In the genomic region with DNA sequence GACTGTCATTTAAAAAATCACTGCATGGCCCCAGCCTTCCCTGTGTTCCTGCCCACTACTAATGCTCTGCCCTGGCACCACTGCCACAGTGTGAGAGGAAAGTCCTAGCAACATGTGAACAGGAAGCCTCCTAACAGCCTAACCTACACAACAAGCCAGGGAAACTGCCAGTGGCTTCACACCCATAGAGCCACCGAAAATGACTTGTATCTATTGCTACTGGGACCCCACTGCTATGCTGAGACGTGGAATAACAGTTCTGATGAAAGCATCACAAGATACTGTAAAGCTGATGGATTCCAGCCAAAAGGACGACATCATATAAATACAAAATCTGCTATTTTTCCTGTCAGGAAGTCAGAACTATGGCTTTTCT, we compare ENCODE assay signal across 11 cellular contexts.
DNase-seq lines count a peak whose midpoint lies in the region; ATAC-seq and TF ChIP-seq lines count a peak whose summit lies in the region.
"Had no signal": no experiment of that assay in that cellular context is flagged by ENCODE, and none has a peak within 500 bp of the region (broad histone marks: within the 10 kb centered on the region; RNA-seq: fewer than 3 reads in every experiment).

No MANE protein-coding gene starts in this region.

- H3K36me3 ChIP-seq in CD4-positive, CD25-positive, alpha-beta regulatory T cell (ENCODE audit: control insufficient read depth, insufficient read depth, low read length), result peaks cover 3% of the 10 kb centered on the region
- no peaks in the 10 kb centered on the region for H3K36me3 ChIP-seq in mesodermal cell (ENCODE audit: control insufficient read depth, insufficient read depth, low read length)
- H3K36me3 ChIP-seq in tibial nerve, result no peaks in the 10 kb centered on the region

- peaks cover 1% of the 10 kb centered on the region for H3K36me3 Mint-ChIP-seq in CD4-positive, CD25-positive, alpha-beta regulatory T cell
- H3K36me3 Mint-ChIP-seq in IgD-negative memory B cell (no peaks in the 10 kb centered on the region), progenitor cell of endocrine pancreas (ENCODE audit: insufficient read depth) (no peaks in the 10 kb centered on the region)
- peaks cover 26% of the 10 kb centered on the region for H3K36me3 Mint-ChIP-seq in effector memory CD8-positive, alpha-beta T cell (ENCODE audit: insufficient read depth)

- ATAC-seq in CD4-positive, CD25-positive, alpha-beta regulatory T cell (ENCODE audit: low read depth in 2 of 2), result peak in 1 of 2 donors; percentile 35
- peak; percentile 79 for ATAC-seq in effector memory CD8-positive, alpha-beta T cell (replicated peaks)

- H3K27ac Mint-ChIP-seq in CD4-positive, CD25-positive, alpha-beta regulatory T cell, result peak overlapping the region; percentile 59 to 78 (median 68)
- H3K27ac Mint-ChIP-seq in IgD-negative memory B cell (peak overlapping the region in 2 of 3 donors; percentile 6 to 27), progenitor cell of endocrine pancreas (no peak overlapping the region)
- peak overlapping the region; percentile 35 to 47 for H3K27ac Mint-ChIP-seq in effector memory CD8-positive, alpha-beta T cell

- H3K9me3 ChIP-seq in CD4-positive, CD25-positive, alpha-beta regulatory T cell (ENCODE audit: control insufficient read depth in 2 of 2, low read length in 2 of 2), result no peaks in the 10 kb centered on the region
- H3K9me3 ChIP-seq in mesodermal cell (ENCODE audit: control insufficient read depth, low read length) (no peaks in the 10 kb centered on the region), tibial nerve (no peaks in the 10 kb centered on the region)

- peaks cover 58 to 99% (median 88%) of the 10 kb centered on the region in 4 donors for H3K4me1 Mint-ChIP-seq in CD4-positive, CD25-positive, alpha-beta regulatory T cell
- peaks cover 77 to 87% (median 80%) of the 10 kb centered on the region in 3 donors for H3K4me1 Mint-ChIP-seq in IgD-negative memory B cell
- peaks cover 79 to 91% of the 10 kb centered on the region in 2 donors for H3K4me1 Mint-ChIP-seq in effector memory CD8-positive, alpha-beta T cell (ENCODE audit: low read depth in 2 of 2)
- peaks cover 8% of the 10 kb centered on the region for H3K4me1 Mint-ChIP-seq in progenitor cell of endocrine pancreas (ENCODE audit: low read depth)

- peak in 1 of 3 donors; percentile 11 for DNase-seq in CD4-positive, CD25-positive, alpha-beta regulatory T cell
- peak in 2 of 3 experiments; percentile 15 to 22 for DNase-seq in effector memory CD8-positive, alpha-beta T cell
- no peak for DNase-seq in progenitor cell of endocrine pancreas (ENCODE audit: low spot score, unreplicated experiment)
- DNase-seq in HUDEP-2 (lab: John Stamatoyannopoulos, UW; ENCODE audit: unreplicated experiment in 76 of 76), result no peak
- DNase-seq in tibial nerve (ENCODE audit: low spot score in 2 of 2), result no peak
- no peak for DNase-seq in DMS53 (lab: John Stamatoyannopoulos, UW)
- DNase-seq: amygdala, NCI-H345, RPMI8226 had no signal

- no peaks in the 10 kb centered on the region for H3K27me3 ChIP-seq in CD4-positive, CD25-positive, alpha-beta regulatory T cell (ENCODE audit: control insufficient read depth, insufficient read depth, low read length)
- no peaks in the 10 kb centered on the region for H3K27me3 ChIP-seq in tibial nerve

- peak overlapping the region; percentile 54 for H3K4me3 ChIP-seq in CD4-positive, CD25-positive, alpha-beta regulatory T cell (ENCODE audit: low read depth, low read length)
- no peak overlapping the region for H3K4me3 ChIP-seq in mesodermal cell (ENCODE audit: extremely low read depth, insufficient read depth, low read length, poor library complexity, severe bottlenecking)
- no peak overlapping the region for H3K4me3 ChIP-seq in tibial nerve

- TF ChIP-seq CTCF in progenitor cell of endocrine pancreas (IDR thresholded peaks at IDR 0.05; ENCODE audit: unreplicated experiment), result no peak
- TF ChIP-seq CTCF in tibial nerve (IDR thresholded peaks at IDR 0.05), result no peak

- H3K27ac ChIP-seq in CD4-positive, CD25-positive, alpha-beta regulatory T cell (ENCODE audit: insufficient read depth, low read length, poor library complexity, severe bottlenecking), result peak overlapping the region; percentile 11
- H3K27ac ChIP-seq in mesodermal cell (ENCODE audit: low read depth, low read length, severe bottlenecking) (peak overlapping the region; percentile 19), tibial nerve (peak overlapping the region in 1 of 4 donors; percentile 5)

- no peaks in the 10 kb centered on the region for H3K9me3 Mint-ChIP-seq in CD4-positive, CD25-positive, alpha-beta regulatory T cell
- H3K9me3 Mint-ChIP-seq in IgD-negative memory B cell, result no peaks in the 10 kb centered on the region
- H3K9me3 Mint-ChIP-seq in effector memory CD8-positive, alpha-beta T cell, result no peaks in the 10 kb centered on the region
- H3K9me3 Mint-ChIP-seq in progenitor cell of endocrine pancreas (ENCODE audit: low read depth), result no peaks in the 10 kb centered on the region

- WGBS in mesodermal cell (ENCODE audit: insufficient coverage in 2 of 2), 2 experiments, result 89 to 90% methylated on average over 3 of the region's 3 CpGs
- 38 to 42% methylated on average over 3 of the region's 3 CpGs for WGBS in tibial nerve, 2 donors

- H3K4me1 ChIP-seq in CD4-positive, CD25-positive, alpha-beta regulatory T cell (ENCODE audit: control insufficient read depth, insufficient read depth, low read length, poor library complexity, severe bottlenecking), result peaks cover 79% of the 10 kb centered on the region
- H3K4me1 ChIP-seq in mesodermal cell (ENCODE audit: control insufficient read depth, insufficient read depth, low read length, poor library complexity, severe bottlenecking) (peaks cover 15% of the 10 kb centered on the region), tibial nerve (peaks cover 0 to 79% (median 20%) of the 10 kb centered on the region in 4 donors)

- no peak for TF ChIP-seq EP300 in tibial nerve (IDR thresholded peaks at IDR 0.05)

- H3K4me3 Mint-ChIP-seq in CD4-positive, CD25-positive, alpha-beta regulatory T cell, result peak overlapping the region; percentile 2 to 61 (median 34)
- peak overlapping the region in 1 of 4 donors; percentile 93 for H3K4me3 Mint-ChIP-seq in IgD-negative memory B cell
- peak overlapping the region; percentile 61 to 79 for H3K4me3 Mint-ChIP-seq in effector memory CD8-positive, alpha-beta T cell
- H3K4me3 Mint-ChIP-seq in progenitor cell of endocrine pancreas (ENCODE audit: low read depth), result no peak overlapping the region

- no peak for TF ChIP-seq POLR2A in tibial nerve (IDR thresholded peaks at IDR 0.05)

- H3K27me3 Mint-ChIP-seq in CD4-positive, CD25-positive, alpha-beta regulatory T cell, result no peaks in the 10 kb centered on the region
- H3K27me3 Mint-ChIP-seq in IgD-negative memory B cell (no peaks in the 10 kb centered on the region), progenitor cell of endocrine pancreas (peaks cover 2% of the 10 kb centered on the region)
- no peaks in the 10 kb centered on the region for H3K27me3 Mint-ChIP-seq in effector memory CD8-positive, alpha-beta T cell

Comparison
In these comparisons a context has a peak if more than half of its experiments do, and no peak if none do; other contexts are left out.
1. DNase-seq: peak in effector memory CD8-positive, alpha-beta T cell (2 of 3); none in progenitor cell of endocrine pancreas (single experiment), HUDEP-2 (0 of 76), tibial nerve (0 of 2) and DMS53 (single experiment).